2 cellular contexts compared by ENCODE assay signal in genomic region chr18:9365406-9365805, GRCh38.
TF ChIP-seq lines count a peak whose summit lies in the region.

No MANE protein-coding gene starts in this region.

TF ChIP-seq in GM23338, 12 proteins besides CTCF, POLR2A, EP300 and RAD21:
- TF ChIP-seq ETS1 (IDR thresholded peaks at IDR 0.05) (no peak), ZNF462 (CRISPR knock-in tag; IDR thresholded peaks at IDR 0.05) (no peak), REST (IDR thresholded peaks at IDR 0.05; ENCODE audit: unreplicated experiment) (no peak), NANOG (IDR thresholded peaks at IDR 0.05; ENCODE audit: borderline replicate concordance) (no peak), STAT1 (IDR thresholded peaks at IDR 0.05; ENCODE audit: unreplicated experiment) (no peak), CREB1 (CRISPR knock-in tag; IDR thresholded peaks at IDR 0.05; ENCODE audit: low read depth) (no peak), EZH2phosphoT487 (IDR thresholded peaks at IDR 0.05; ENCODE audit: unreplicated experiment) (no peak), POLR2AphosphoS5 (IDR thresholded peaks at IDR 0.05; ENCODE audit: low read depth) (no peak), JUNB (IDR thresholded peaks at IDR 0.05; ENCODE audit: unreplicated experiment) (no peak), ZNF331 (CRISPR knock-in tag; IDR thresholded peaks at IDR 0.05; ENCODE audit: low read depth) (no peak), EZH2 (IDR thresholded peaks at IDR 0.05; ENCODE audit: low read depth, unreplicated experiment) (no peak)

TF ChIP-seq in H1, 55 proteins besides CTCF, POLR2A, EP300 and RAD21:
- TF ChIP-seq SP1 (IDR thresholded peaks at IDR 0.05; ENCODE audit: low read depth, low read length) = no peak
- TF ChIP-seq KDM4A (IDR thresholded peaks at IDR 0.05; ENCODE audit: low read depth, low read length, severe bottlenecking) = no peak
- TF ChIP-seq CREB1 (IDR thresholded peaks at IDR 0.05) = no peak
TF ChIP-seq in H1: peak in this region for 0.
